ENCODE assay signal across 19 cellular contexts in genomic region chr3:47159820-47160219, GRCh38. TPM values are rescaled to one million over a fixed set of nuclear protein-coding genes. Genes with fewer than 3 reads are reported as not detected.
DNase-seq lines count a peak whose midpoint lies in the region; ATAC-seq and TF ChIP-seq lines count a peak whose summit lies in the region.
"Had no signal": no experiment of that assay in that cellular context is flagged by ENCODE, and none has a peak within 500 bp of the region (broad histone marks: within the 10 kb centered on the region; RNA-seq: fewer than 3 reads in every experiment).

No MANE protein-coding gene starts in this region.

- H3F3A ChIP-seq in OCI-LY1 (ENCODE audit: insufficient read depth, low read length) = no peaks in the 10 kb centered on the region

- H2AFZ ChIP-seq in OCI-LY1 (ENCODE audit: low read length) (no peak overlapping the region), hepatocyte (no peak overlapping the region)

- peak overlapping the region; percentile 36; the same call in 1 of the 2 replicates for H3K4me2 ChIP-seq in OCI-LY1 (ENCODE audit: low read length)
- peak overlapping the region; percentile 41 for H3K4me2 ChIP-seq in hepatocyte

- H3K36me3 ChIP-seq in OCI-LY1 (ENCODE audit: insufficient read depth, low read length) = peaks cover 18% of the 10 kb centered on the region; the same call in 1 of the 2 replicates
- H3K36me3 ChIP-seq in hepatocyte (replicated peaks; ENCODE audit: insufficient read depth, low read depth) = no peaks in the 10 kb centered on the region
- H3K36me3 ChIP-seq: left ventricle myocardium inferior, prostate gland had no signal

- TF ChIP-seq CTCF in OCI-LY1 (IDR thresholded peaks at IDR 0.05; ENCODE audit: low read length) (no peak), hepatocyte (IDR thresholded peaks at IDR 0.05; ENCODE audit: poor library complexity) (no peak)

- no peak for ATAC-seq in stimulated activated naive CD8-positive, alpha-beta T cell treated with anti-CD3 and anti-CD28 coated beads, Interleukin-15, amount 100 ng/mL, for 72 hours
- ATAC-seq in GM21528 (IDR thresholded peaks at IDR 0.05; ENCODE audit: low FRiP score, unreplicated experiment) = no peak
- ATAC-seq: activated T-cell treated with anti-CD3 and anti-CD28 coated beads, Interleukin-2, amount 50 U/mL, for 4 hours; stimulated activated effector memory CD8-positive, alpha-beta T cell treated with anti-CD3 and anti-CD28 coated beads, Interleukin-12 subunit alpha, Interleukin-12 subunit beta, amount 100 ng/mL, for 72 hours had no signal

- no peaks in the 10 kb centered on the region for H3K9me2 ChIP-seq in OCI-LY1 (ENCODE audit: low read depth, low read length)
- no peaks in the 10 kb centered on the region for H3K9me2 ChIP-seq in hepatocyte (replicated peaks; ENCODE audit: insufficient read depth)

- no peak for DNase-seq in activated naive CD4-positive, alpha-beta T cell treated with Interleukin-2 at 50 U/mL for 16 hours
- DNase-seq in hepatocyte (ENCODE audit: low spot score) = no peak
- no peak for DNase-seq in stimulated activated naive CD8-positive, alpha-beta T cell treated with anti-CD3 and anti-CD28 coated beads, Interleukin-15, amount 100 ng/mL, for 72 hours
- no peak for DNase-seq in activated T-helper 1 cell treated with anti-CD3 and anti-CD28 coated beads, Interleukin-12 subunit alpha, Interleukin-12 subunit beta, Interleukin-2, Interleukin-4 antibody, amounts not matched to agents 30 ng/mL and 10 ng/mL and 1 ng/mL, durations not matched to agents 14 hours and 24 hours and 36 hours (ENCODE audit: low spot score)
- no peak for DNase-seq in NOMO-1 (lab: John Stamatoyannopoulos, UW; ENCODE audit: unreplicated experiment in 2 of 2)
- DNase-seq: activated T-cell treated with anti-CD3 and anti-CD28 coated beads, Interleukin-2, amount 50 U/mL, for 4 hours; anterior cingulate cortex; COR-L47; foreskin melanocyte; GDM1; left ventricle myocardium inferior; MM.1S; NCI-H2029 treated with DMSO at 0.1 percent for 48 hours; SJCRH30 had no signal

- H3K27me3 ChIP-seq in OCI-LY1 (ENCODE audit: insufficient read depth, low read length) (no peaks in the 10 kb centered on the region), hepatocyte (no peaks in the 10 kb centered on the region)
- H3K27me3 ChIP-seq: SJCRH30 had no signal

- H3K4me1 ChIP-seq in OCI-LY1 (ENCODE audit: insufficient read depth, low read length, severe bottlenecking) (peaks cover 53% of the 10 kb centered on the region), hepatocyte (ENCODE audit: insufficient read depth) (peaks cover 25% of the 10 kb centered on the region)

- intact Hi-C loops in activated T-helper 1 cell treated with anti-CD3 and anti-CD28 coated beads, Interleukin-12 subunit alpha, Interleukin-12 subunit beta, Interleukin-2, Interleukin-4 antibody, amounts not matched to agents 30 ng/mL and 10 ng/mL and 1 ng/mL, durations not matched to agents 14 hours and 24 hours and 36 hours (cut with micrococcal nuclease) = loop anchor here (5.0 to 10.0 kb wide), 3 partner anchors 78 to 625 kb away; partner anchors contain the start of gene SMARCC1

- peaks cover 9% of the 10 kb centered on the region for H3K36me3 Mint-ChIP-seq in activated naive CD4-positive, alpha-beta T cell treated with anti-CD3 and anti-CD28 coated beads, Interleukin-2, amount 50 U/mL, for 24 hours
- peaks cover 27% of the 10 kb centered on the region for H3K36me3 Mint-ChIP-seq in activated T-helper 1 cell treated with anti-CD3 and anti-CD28 coated beads, Interleukin-12 subunit alpha, Interleukin-12 subunit beta, Interleukin-2, Interleukin-4 antibody, amounts not matched to agents 30 ng/mL and 10 ng/mL and 1 ng/mL, durations not matched to agents 14 hours and 24 hours and 36 hours (ENCODE audit: low read depth)

- H3K27me3 Mint-ChIP-seq in activated naive CD4-positive, alpha-beta T cell treated with anti-CD3 and anti-CD28 coated beads, Interleukin-2, amount 50 U/mL, for 24 hours = no peaks in the 10 kb centered on the region
- H3K27me3 Mint-ChIP-seq in stimulated activated naive CD8-positive, alpha-beta T cell treated with anti-CD3 and anti-CD28 coated beads, Interleukin-15, amount 100 ng/mL, for 72 hours = no peaks in the 10 kb centered on the region
- no peaks in the 10 kb centered on the region for H3K27me3 Mint-ChIP-seq in activated T-helper 1 cell treated with anti-CD3 and anti-CD28 coated beads, Interleukin-12 subunit alpha, Interleukin-12 subunit beta, Interleukin-2, Interleukin-4 antibody, amounts not matched to agents 30 ng/mL and 10 ng/mL and 1 ng/mL, durations not matched to agents 14 hours and 24 hours and 36 hours (ENCODE audit: insufficient read depth)

- H3K27ac Mint-ChIP-seq in activated naive CD4-positive, alpha-beta T cell treated with anti-CD3 and anti-CD28 coated beads, Interleukin-2, amount 50 U/mL, for 24 hours = peak overlapping the region; percentile 53
- H3K27ac Mint-ChIP-seq in stimulated activated naive CD8-positive, alpha-beta T cell treated with anti-CD3 and anti-CD28 coated beads, Interleukin-15, amount 100 ng/mL, for 72 hours = no peak overlapping the region
- no peak overlapping the region for H3K27ac Mint-ChIP-seq in activated T-helper 1 cell treated with anti-CD3 and anti-CD28 coated beads, Interleukin-12 subunit alpha, Interleukin-12 subunit beta, Interleukin-2, Interleukin-4 antibody, amounts not matched to agents 30 ng/mL and 10 ng/mL and 1 ng/mL, durations not matched to agents 14 hours and 24 hours and 36 hours

- H3K9me3 ChIP-seq in OCI-LY1 (ENCODE audit: low read length) (no peaks in the 10 kb centered on the region), hepatocyte (ENCODE audit: low read depth) (no peaks in the 10 kb centered on the region)
- H3K9me3 ChIP-seq: left ventricle myocardium inferior, prostate gland, SJCRH30 had no signal

- peak overlapping the region; percentile 67 for H3K4me3 Mint-ChIP-seq in activated naive CD4-positive, alpha-beta T cell treated with anti-CD3 and anti-CD28 coated beads, Interleukin-2, amount 50 U/mL, for 24 hours
- H3K4me3 Mint-ChIP-seq in stimulated activated naive CD8-positive, alpha-beta T cell treated with anti-CD3 and anti-CD28 coated beads, Interleukin-15, amount 100 ng/mL, for 72 hours = peak overlapping the region; percentile 11 to 50
- no peak overlapping the region for H3K4me3 Mint-ChIP-seq in activated T-helper 1 cell treated with anti-CD3 and anti-CD28 coated beads, Interleukin-12 subunit alpha, Interleukin-12 subunit beta, Interleukin-2, Interleukin-4 antibody, amounts not matched to agents 30 ng/mL and 10 ng/mL and 1 ng/mL, durations not matched to agents 14 hours and 24 hours and 36 hours

- H3K79me2 ChIP-seq in OCI-LY1 (ENCODE audit: insufficient read depth, low read length) (peaks cover 86% of the 10 kb centered on the region), hepatocyte (peaks cover 86% of the 10 kb centered on the region)

- WGBS in hepatocyte (ENCODE audit: low lambda C conversion rate, missing lambda C conversion rate) = 79% methylated on average over 3 of the region's 3 CpGs

- no peaks in the 10 kb centered on the region for H3K9me3 Mint-ChIP-seq in activated naive CD4-positive, alpha-beta T cell treated with anti-CD3 and anti-CD28 coated beads, Interleukin-2, amount 50 U/mL, for 24 hours
- H3K9me3 Mint-ChIP-seq in stimulated activated naive CD8-positive, alpha-beta T cell treated with anti-CD3 and anti-CD28 coated beads, Interleukin-15, amount 100 ng/mL, for 72 hours = no peaks in the 10 kb centered on the region
- H3K9me3 Mint-ChIP-seq in activated T-helper 1 cell treated with anti-CD3 and anti-CD28 coated beads, Interleukin-12 subunit alpha, Interleukin-12 subunit beta, Interleukin-2, Interleukin-4 antibody, amounts not matched to agents 30 ng/mL and 10 ng/mL and 1 ng/mL, durations not matched to agents 14 hours and 24 hours and 36 hours = no peaks in the 10 kb centered on the region
- H3K9me3 Mint-ChIP-seq: activated T-cell treated with anti-CD3 and anti-CD28 coated beads, Interleukin-2, amount 50 U/mL, for 4 hours; stimulated activated effector memory CD8-positive, alpha-beta T cell treated with anti-CD3 and anti-CD28 coated beads, Interleukin-12 subunit alpha, Interleukin-12 subunit beta, amount 100 ng/mL, for 72 hours had no signal

- H3K9ac ChIP-seq in OCI-LY1 (ENCODE audit: low read length) = no peak overlapping the region

- peaks cover 79% of the 10 kb centered on the region for H3K4me1 Mint-ChIP-seq in activated naive CD4-positive, alpha-beta T cell treated with anti-CD3 and anti-CD28 coated beads, Interleukin-2, amount 50 U/mL, for 24 hours
- H3K4me1 Mint-ChIP-seq in stimulated activated naive CD8-positive, alpha-beta T cell treated with anti-CD3 and anti-CD28 coated beads, Interleukin-15, amount 100 ng/mL, for 72 hours = peaks cover 64% of the 10 kb centered on the region
- H3K4me1 Mint-ChIP-seq in activated T-helper 1 cell treated with anti-CD3 and anti-CD28 coated beads, Interleukin-12 subunit alpha, Interleukin-12 subunit beta, Interleukin-2, Interleukin-4 antibody, amounts not matched to agents 30 ng/mL and 10 ng/mL and 1 ng/mL, durations not matched to agents 14 hours and 24 hours and 36 hours (ENCODE audit: low read depth) = peaks cover 63% of the 10 kb centered on the region

- H3K27ac ChIP-seq in OCI-LY1 (ENCODE audit: low read depth, low read length, poor library complexity, severe bottlenecking) (no peak overlapping the region), hepatocyte (no peak overlapping the region)
- H3K27ac ChIP-seq: left ventricle myocardium inferior, prostate gland, SJCRH30 had no signal

- no peak overlapping the region for H3K4me3 ChIP-seq in OCI-LY1 (ENCODE audit: low read depth, low read length, poor library complexity, severe bottlenecking)
- no peak overlapping the region for H3K4me3 ChIP-seq in hepatocyte
- H3K4me3 ChIP-seq: left ventricle myocardium inferior, prostate gland, SJCRH30 had no signal

- H4K20me1 ChIP-seq in OCI-LY1 (ENCODE audit: insufficient read depth, low read length) = peaks cover 3% of the 10 kb centered on the region; the same call in 1 of the 2 replicates
- peaks cover 81% of the 10 kb centered on the region for H4K20me1 ChIP-seq in hepatocyte (ENCODE audit: insufficient read depth, poor library complexity, severe bottlenecking)

RNA-seq across cellular contexts. Expression of gene SETD2, which starts 4.1 kb away (rescaled TPM):
- 34.4 and 37.8 TPM in 2 replicates for total RNA-seq in hepatocyte
- 11.4 and 11.9 TPM in 2 replicates for polyA plus RNA-seq in hepatocyte
- total RNA-seq in activated T-helper 1 cell treated with anti-CD3 and anti-CD28 coated beads, Interleukin-12 subunit alpha, Interleukin-12 subunit beta, Interleukin-2, Interleukin-4 antibody, amounts not matched to agents 30 ng/mL and 10 ng/mL and 1 ng/mL, durations not matched to agents 14 hours and 24 hours and 36 hours = 41.2 and 45.7 TPM in 2 replicates
